In the genomic region with DNA sequence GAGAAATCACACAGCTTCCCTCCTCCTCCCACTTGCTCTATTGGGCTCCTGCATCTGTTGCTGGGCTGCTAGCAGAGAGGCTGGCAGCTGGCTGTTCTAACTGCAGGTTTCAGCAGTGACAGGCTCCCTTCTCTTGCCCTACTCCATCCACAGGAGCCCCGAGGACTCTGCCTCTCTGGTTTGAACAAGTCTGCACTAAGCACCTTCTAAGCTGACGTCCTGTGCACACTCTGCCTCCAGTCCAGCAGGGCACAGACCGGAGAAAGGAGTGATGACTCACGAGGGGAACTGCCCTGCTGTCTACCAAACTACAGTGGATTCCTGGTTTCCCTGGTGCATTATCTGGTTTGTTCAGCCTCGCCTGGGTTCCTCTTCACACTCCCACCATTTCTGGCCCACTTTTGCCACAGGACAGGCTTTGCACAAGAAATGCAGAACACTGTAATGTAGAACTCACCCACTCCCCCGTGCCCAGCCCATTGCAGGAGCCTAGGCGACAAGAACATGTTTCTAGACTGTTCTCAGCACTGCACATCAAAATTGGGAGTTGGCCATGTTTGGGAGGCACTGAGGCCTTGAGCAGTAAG, we compare ENCODE assay signal across 8 cellular contexts. TPM values are rescaled to one million over a fixed set of nuclear protein-coding genes. Genes with fewer than 3 reads are reported as not detected.
A peak's percentile ranks its signal among the peaks of the same experiment; 100 is the strongest.
DNase-seq lines count a peak whose midpoint lies in the region; ATAC-seq and TF ChIP-seq lines count a peak whose summit lies in the region.

No MANE protein-coding gene starts in this region.

- H3K9me3 Mint-ChIP-seq in CD8-positive, alpha-beta memory T cell = peaks cover under 1 to 6% (median 4%) of the 10 kb centered on the region in 5 donors
- H3K9me3 Mint-ChIP-seq in activated naive CD8-positive, alpha-beta T cell treated with anti-CD3 and anti-CD28 coated beads, Interleukin-2, amount 50 U/mL, for 24 hours = peaks cover 14% of the 10 kb centered on the region

- intact Hi-C loops in right lobe of liver (cut with DNase I) = no loop called here

- peaks cover 2 to 16% (median 5%) of the 10 kb centered on the region in 3 donors for H3K36me3 Mint-ChIP-seq in CD8-positive, alpha-beta memory T cell
- peaks cover 11% of the 10 kb centered on the region for H3K36me3 Mint-ChIP-seq in activated naive CD8-positive, alpha-beta T cell treated with anti-CD3 and anti-CD28 coated beads, Interleukin-2, amount 50 U/mL, for 24 hours (ENCODE audit: low read depth)

- POLR2A ChIA-PET in CD8-positive, alpha-beta memory T cell (lab: Charles Lee) = interaction anchor here (0.6 to 1.3 kb wide), 2 partner anchors 29 to 39 kb away, joined by 3 to 5 read pairs; no protein-coding TSS in a partner anchor

- no peak for TF ChIP-seq POLR2A in right lobe of liver (IDR thresholded peaks at IDR 0.05)

- ATAC-seq in activated naive CD8-positive, alpha-beta T cell treated with anti-CD3 and anti-CD28 coated beads, Interleukin-2, amount 50 U/mL, for 24 hours = peak; percentile 55
- ATAC-seq in right lobe of liver = peak; percentile 37 to 53 (median 44)
- ATAC-seq in HG03469 (IDR thresholded peaks at IDR 0.05; ENCODE audit: unreplicated experiment) = no peak
- no peak for ATAC-seq in GM21786 (IDR thresholded peaks at IDR 0.05; ENCODE audit: unreplicated experiment)
- ATAC-seq in HG03565 (IDR thresholded peaks at IDR 0.05; ENCODE audit: unreplicated experiment) = no peak

- peak overlapping the region; percentile 84 to 100 (median 94) for H3K27ac Mint-ChIP-seq in CD8-positive, alpha-beta memory T cell
- H3K27ac Mint-ChIP-seq in activated naive CD8-positive, alpha-beta T cell treated with anti-CD3 and anti-CD28 coated beads, Interleukin-2, amount 50 U/mL, for 24 hours = peak overlapping the region; percentile 41

- no peaks in the 10 kb centered on the region for H3K27me3 ChIP-seq in CD8-positive, alpha-beta memory T cell (ENCODE audit: insufficient read depth, low read length, poor library complexity, severe bottlenecking)
- H3K27me3 ChIP-seq in right lobe of liver = no peaks in the 10 kb centered on the region

- H3K27me3 Mint-ChIP-seq in CD8-positive, alpha-beta memory T cell = no peaks in the 10 kb centered on the region
- H3K27me3 Mint-ChIP-seq in activated naive CD8-positive, alpha-beta T cell treated with anti-CD3 and anti-CD28 coated beads, Interleukin-2, amount 50 U/mL, for 24 hours = no peaks in the 10 kb centered on the region

- peaks cover 98 to 100% (median 100%) of the 10 kb centered on the region in 3 donors for H3K4me1 Mint-ChIP-seq in CD8-positive, alpha-beta memory T cell
- peaks cover 94% of the 10 kb centered on the region for H3K4me1 Mint-ChIP-seq in activated naive CD8-positive, alpha-beta T cell treated with anti-CD3 and anti-CD28 coated beads, Interleukin-2, amount 50 U/mL, for 24 hours

- CTCF ChIA-PET in CD8-positive, alpha-beta memory T cell (lab: Charles Lee) = interaction anchor here (1.0 to 1.7 kb wide), 5 partner anchors 10 to 65 kb away, joined by 3 to 12 read pairs (median 4); a partner anchor contains a TSS

- 43% methylated on average over 4 of the region's 7 CpGs for WGBS in right lobe of liver (ENCODE audit: insufficient coverage, low coverage, low lambda C conversion rate, missing lambda C conversion rate)

- no peak for TF ChIP-seq CTCF in right lobe of liver (IDR thresholded peaks at IDR 0.05)

- no peaks in the 10 kb centered on the region for H3K9me3 ChIP-seq in CD8-positive, alpha-beta memory T cell (ENCODE audit: low read length)
- no peaks in the 10 kb centered on the region for H3K9me3 ChIP-seq in right lobe of liver

- H3K4me3 Mint-ChIP-seq in CD8-positive, alpha-beta memory T cell = peak overlapping the region; percentile 11 to 82 (median 60)
- no peak overlapping the region for H3K4me3 Mint-ChIP-seq in activated naive CD8-positive, alpha-beta T cell treated with anti-CD3 and anti-CD28 coated beads, Interleukin-2, amount 50 U/mL, for 24 hours

- peaks cover 100% of the 10 kb centered on the region for H3K4me1 ChIP-seq in CD8-positive, alpha-beta memory T cell (ENCODE audit: insufficient read depth, low read length)
- H3K4me1 ChIP-seq in right lobe of liver = peaks cover 0 to 10% (median 0%) of the 10 kb centered on the region in 4 donors

- H3K36me3 ChIP-seq in CD8-positive, alpha-beta memory T cell (ENCODE audit: insufficient read depth, low read length) = no peaks in the 10 kb centered on the region
- H3K36me3 ChIP-seq in right lobe of liver = no peaks in the 10 kb centered on the region

- DNase-seq in CD8-positive, alpha-beta memory T cell = no peak
- DNase-seq in LHCN-M2 (ENCODE audit: low read depth) (peak; percentile 4), right lobe of liver (no peak), D341Med (ENCODE audit: low spot score) (no peak)
- DNase-seq in activated naive CD8-positive, alpha-beta T cell treated with anti-CD3 and anti-CD28 coated beads, Interleukin-2, amount 50 U/mL, for 24 hours = no peak

- H3K27ac ChIP-seq in CD8-positive, alpha-beta memory T cell (ENCODE audit: low read depth, low read length) = peak overlapping the region; percentile 49
- H3K27ac ChIP-seq in right lobe of liver = peak overlapping the region in 2 of 3 donors; percentile 10 to 29

- no peak overlapping the region for H3K4me3 ChIP-seq in CD8-positive, alpha-beta memory T cell (ENCODE audit: low read length)
- H3K4me3 ChIP-seq in right lobe of liver = no peak overlapping the region

RNA-seq across cellular contexts. Expression of a gene that starts 26.0 kb away (rescaled TPM):
- 100 to 1,000 TPM; 120 to 122 TPM for total RNA-seq in CD8-positive, alpha-beta memory T cell
- 659 TPM for polyA plus RNA-seq in CD8-positive, alpha-beta memory T cell
- total RNA-seq in LHCN-M2 (2014; rRNA removed) (not detected in 2 replicates), right lobe of liver (10 to 100 TPM in 2 of 6 experiments, 1 to 10 TPM in 4; 4.9 to 17.9 (median 7.4) TPM)
- not detected for polyA plus RNA-seq in LHCN-M2 (2012)

Comparison
In these comparisons a context has a peak if more than half of its experiments do, and no peak if none do; other contexts are left out.
1. ATAC-seq: peak in activated naive CD8-positive, alpha-beta T cell treated with anti-CD3 and anti-CD28 coated beads, Interleukin-2, amount 50 U/mL, for 24 hours (single experiment) and right lobe of liver (4 of 4); none in HG03469 (single experiment), GM21786 (single experiment) and HG03565 (single experiment).
2. RNA of a gene that starts 26.0 kb away (total RNA-seq): 120 to 122 TPM in CD8-positive, alpha-beta memory T cell; 4.9 to 17.9 TPM in right lobe of liver and not detected in LHCN-M2; every median in the first group is over 4 times any median in the second.